In genomic region chr4:38675167-38676121, GRCh38 we compare ENCODE assay signal across 8 cellular contexts. TPM values are rescaled to one million over a fixed set of nuclear protein-coding genes. Genes with fewer than 3 reads are reported as not detected.
DNase-seq lines count a peak whose midpoint lies in the region; ATAC-seq and TF ChIP-seq lines count a peak whose summit lies in the region.

No MANE protein-coding gene starts in this region.

- no peak overlapping the region for H2BK120ac ChIP-seq in trophoblast cell (ENCODE audit: insufficient read depth, low read length, poor library complexity)

- H4K91ac ChIP-seq in trophoblast cell (ENCODE audit: low read depth, low read length), result no peak overlapping the region

- no peak overlapping the region for H4K8ac ChIP-seq in trophoblast cell (ENCODE audit: low read depth, low read length)

- H3K79me1 ChIP-seq in trophoblast cell (ENCODE audit: low read length), result no peaks in the 10 kb centered on the region

- H3K4me3 Mint-ChIP-seq in CD8-positive, alpha-beta memory T cell, result peak overlapping the region; percentile 15 to 88 (median 71)
- H3K4me3 Mint-ChIP-seq in activated naive CD8-positive, alpha-beta T cell, result peak overlapping the region; percentile 68

- peak overlapping the region; percentile 37 for H3K4ac ChIP-seq in trophoblast cell (ENCODE audit: low read depth, low read length)

- H3K9ac ChIP-seq in trophoblast cell (ENCODE audit: low read length), result no peak overlapping the region

- H3K27ac ChIP-seq in CD8-positive, alpha-beta memory T cell (ENCODE audit: low read depth, low read length), result no peak overlapping the region
- H3K27ac ChIP-seq in trophoblast cell (ENCODE audit: low read depth, low read length) (peak overlapping the region; percentile 19), tibial nerve (peak overlapping the region in 3 of 4 donors; percentile 79 to 99 (median 92))

- peak; percentile 69 for ATAC-seq in GM21723 (IDR thresholded peaks at IDR 0.05; ENCODE audit: unreplicated experiment)

- H2AK5ac ChIP-seq in trophoblast cell (ENCODE audit: low read length), result no peak overlapping the region

- no peaks in the 10 kb centered on the region for H3K27me3 ChIP-seq in CD8-positive, alpha-beta memory T cell (ENCODE audit: insufficient read depth, low read length, poor library complexity, severe bottlenecking)
- no peaks in the 10 kb centered on the region for H3K27me3 ChIP-seq in trophoblast cell (ENCODE audit: insufficient read depth, low read length)
- H3K27me3 ChIP-seq in tibial nerve, result no peaks in the 10 kb centered on the region

- H3K4me1 Mint-ChIP-seq in CD8-positive, alpha-beta memory T cell, result peaks cover 87 to 95% (median 92%) of the 10 kb centered on the region in 3 donors
- peaks cover 90% of the 10 kb centered on the region for H3K4me1 Mint-ChIP-seq in activated naive CD8-positive, alpha-beta T cell (ENCODE audit: low read depth)

- H3K79me2 ChIP-seq in trophoblast cell (ENCODE audit: control insufficient read depth, insufficient read depth, low read length, poor library complexity), result peaks cover 27% of the 10 kb centered on the region

- CTCF ChIA-PET in CD8-positive, alpha-beta memory T cell (lab: Charles Lee), result interaction anchor here (0.6 to 6.1 kb wide), 35 partner anchors 8 to 501 kb away, joined by 3 to 100 read pairs (median 4); no protein-coding TSS in a partner anchor

- TF ChIP-seq CTCF in tibial nerve (IDR thresholded peaks at IDR 0.05), result peak; percentile 83 to 95 (median 89)

- H4K12ac ChIP-seq in trophoblast cell (ENCODE audit: low read depth, low read length), result no peak overlapping the region

- WGBS in trophoblast cell (ENCODE audit: extremely low coverage, insufficient coverage, insufficient read length), result no CpG with 5 or more reads among the region's 7 CpGs
- WGBS in tibial nerve, 2 donors, result 5 to 6% methylated on average over 7 of the region's 7 CpGs

- peaks cover 0 to 39% (median 14%) of the 10 kb centered on the region in 3 donors for H3K36me3 Mint-ChIP-seq in CD8-positive, alpha-beta memory T cell
- peaks cover 6% of the 10 kb centered on the region for H3K36me3 Mint-ChIP-seq in activated naive CD8-positive, alpha-beta T cell

- H2BK5ac ChIP-seq in trophoblast cell (ENCODE audit: low read depth, low read length, poor library complexity), result no peak overlapping the region

- H3K14ac ChIP-seq in trophoblast cell (ENCODE audit: low read length), result no peak overlapping the region

- H3K4me3 ChIP-seq in CD8-positive, alpha-beta memory T cell (ENCODE audit: low read length), result peak overlapping the region; percentile 26
- H3K4me3 ChIP-seq in trophoblast cell (ENCODE audit: low read depth, low read length) (no peak overlapping the region), tibial nerve (no peak overlapping the region)

- H3K23ac ChIP-seq in trophoblast cell (ENCODE audit: low read length), result no peak overlapping the region

- no peaks in the 10 kb centered on the region for H3K36me3 ChIP-seq in CD8-positive, alpha-beta memory T cell (ENCODE audit: insufficient read depth, low read length)
- H3K36me3 ChIP-seq in trophoblast cell (ENCODE audit: control insufficient read depth in 1 of 2, insufficient read depth in 2 of 2, low read length in 2 of 2) (peaks cover 3 to 5% of the 10 kb centered on the region in 2 experiments), tibial nerve (no peaks in the 10 kb centered on the region)

- H2BK12ac ChIP-seq in trophoblast cell (ENCODE audit: low read length), result no peak overlapping the region

- H3K18ac ChIP-seq in trophoblast cell (ENCODE audit: low read length), result no peak overlapping the region

- no peaks in the 10 kb centered on the region for H3K9me3 ChIP-seq in CD8-positive, alpha-beta memory T cell (ENCODE audit: low read length)
- H3K9me3 ChIP-seq in trophoblast cell (ENCODE audit: insufficient read depth, low read depth, low read length) (no peaks in the 10 kb centered on the region), tibial nerve (no peaks in the 10 kb centered on the region)

- peak; percentile 70 to 85 (median 75) for DNase-seq in CD8-positive, alpha-beta memory T cell
- DNase-seq in NCI-H1105 (lab: John Stamatoyannopoulos, UW) (peak; percentile 48), SKM-1 treated with dmso at 0.1 percent for 144 hours (lab: John Stamatoyannopoulos, UW; ENCODE audit: unreplicated experiment) (peak; percentile 51), head of caudate nucleus (peak; percentile 37 to 96 (median 85)), trophoblast cell (peak; percentile 77 to 95), tibial nerve (ENCODE audit: low spot score in 2 of 2) (peak; percentile 82 to 98)

- H3K4me2 ChIP-seq in trophoblast cell (ENCODE audit: low read length), result peak overlapping the region; percentile 76

- intact Hi-C loops in head of caudate nucleus (cut with DNase I), result loop anchor here (5.0 to 10.0 kb wide), 3 partner anchors 353 to 611 kb away; no protein-coding TSS in a partner anchor

- TF ChIP-seq EP300 in tibial nerve (IDR thresholded peaks at IDR 0.05), result no peak

- no peaks in the 10 kb centered on the region for H3K9me3 Mint-ChIP-seq in CD8-positive, alpha-beta memory T cell
- no peaks in the 10 kb centered on the region for H3K9me3 Mint-ChIP-seq in activated naive CD8-positive, alpha-beta T cell (ENCODE audit: low read depth)

- H3K27me3 Mint-ChIP-seq in CD8-positive, alpha-beta memory T cell, result peaks cover 0 to 4% of the 10 kb centered on the region in 2 donors
- H3K27me3 Mint-ChIP-seq in activated naive CD8-positive, alpha-beta T cell, result no peaks in the 10 kb centered on the region

- POLR2A ChIA-PET in CD8-positive, alpha-beta memory T cell (lab: Charles Lee), result interaction anchor here (0.5 to 1.5 kb wide), 8 partner anchors 9 to 388 kb away, joined by 3 to 7 read pairs (median 3); no protein-coding TSS in a partner anchor

- no peak overlapping the region for H2AFZ ChIP-seq in trophoblast cell (ENCODE audit: insufficient read depth, low read length, poor library complexity)

- peaks cover 88% of the 10 kb centered on the region for H3K4me1 ChIP-seq in CD8-positive, alpha-beta memory T cell (ENCODE audit: insufficient read depth, low read length)
- peaks cover 20 to 29% of the 10 kb centered on the region in 2 experiments for H3K4me1 ChIP-seq in trophoblast cell (ENCODE audit: control insufficient read depth in 1 of 2, insufficient read depth in 2 of 2, low read length in 2 of 2)
- H3K4me1 ChIP-seq in tibial nerve, result peaks cover 0 to 100% (median 74%) of the 10 kb centered on the region in 4 donors

- TF ChIP-seq POLR2A in tibial nerve (IDR thresholded peaks at IDR 0.05), result no peak

- peak overlapping the region; percentile 65 to 95 (median 91) for H3K27ac Mint-ChIP-seq in CD8-positive, alpha-beta memory T cell
- H3K27ac Mint-ChIP-seq in activated naive CD8-positive, alpha-beta T cell, result peak overlapping the region; percentile 83

RNA-seq across cellular contexts. Expression of gene KLF3, which starts 11.4 kb away (rescaled TPM):
- total RNA-seq in CD8-positive, alpha-beta memory T cell, result 10 to 100 TPM; 15.2 to 17.1 TPM
- 72.9 TPM for polyA plus RNA-seq in CD8-positive, alpha-beta memory T cell
- polyA plus RNA-seq in trophoblast cell (2013), result 26.3 and 28.6 TPM in 2 replicates
- 10 to 100 TPM; 36.3 to 70.1 (median 38.4) TPM for total RNA-seq in tibial nerve
